In genomic region chr1:181043025-181043880, GRCh38 we compare ENCODE assay signal across 10 cellular contexts. TPM values are rescaled to one million over a fixed set of nuclear protein-coding genes. Genes with fewer than 3 reads are reported as not detected.
A peak's percentile ranks its signal among the peaks of the same experiment; 100 is the strongest.
DNase-seq lines count a peak whose midpoint lies in the region; ATAC-seq and TF ChIP-seq lines count a peak whose summit lies in the region.
"Had no signal": no experiment of that assay in that cellular context is flagged by ENCODE, and none has a peak within 500 bp of the region (broad histone marks: within the 10 kb centered on the region; RNA-seq: fewer than 3 reads in every experiment).

No MANE protein-coding gene starts in this region.

- no peak overlapping the region for H3K4me3 ChIP-seq in fibroblast of villous mesenchyme (ENCODE audit: low read depth, low read length)
- H3K4me3 ChIP-seq in WERI-Rb-1 (ENCODE audit: low read depth, low read length): no peak overlapping the region
- H3K4me3 ChIP-seq: coronary artery had no signal

- no peak for TF ChIP-seq CTCF in fibroblast of villous mesenchyme (IDR thresholded peaks at IDR 0.05; ENCODE audit: insufficient read depth, low read depth, low read length)
- no peak for TF ChIP-seq CTCF in WERI-Rb-1 (IDR thresholded peaks at IDR 0.05; ENCODE audit: low read depth, low read length)
- no peak for TF ChIP-seq CTCF in GM13976 (IDR thresholded peaks at IDR 0.05; ENCODE audit: borderline replicate concordance, control extremely low read depth, extremely low read depth, insufficient read depth, missing control alignments)

- H3K36me3 ChIP-seq in WERI-Rb-1: no peaks in the 10 kb centered on the region

- DNase-seq in AG20443 (ENCODE audit: low spot score) (peak; percentile 17), OCI-M1 (lab: John Stamatoyannopoulos, UW) (peak; percentile 69), fibroblast of villous mesenchyme (ENCODE audit: low read depth) (peak; percentile 84), NCI-H2081 treated with DMSO at 0.1 percent for 48 hours (lab: John Stamatoyannopoulos, UW) (no peak), NCI-H1694 treated with DMSO at 0.1 percent for 48 hours (lab: John Stamatoyannopoulos, UW) (no peak), WERI-Rb-1 (no peak), GM13976 (ENCODE audit: low spot score) (no peak)
- DNase-seq: T-helper 17 cell had no signal

- no peak overlapping the region for H3K27ac ChIP-seq in WERI-Rb-1
- H3K27ac ChIP-seq: coronary artery had no signal

- in situ Hi-C loops in GM13976 (cut with MboI; ENCODE audit: low sequenced_read_pairs, unreplicated experiment): no loop called here

- ATAC-seq in GM21529 (IDR thresholded peaks at IDR 0.05; ENCODE audit: unreplicated experiment): peak; percentile 35

- no peaks in the 10 kb centered on the region for H3K9me3 ChIP-seq in WERI-Rb-1 (ENCODE audit: severe bottlenecking)

- no peaks in the 10 kb centered on the region for H3K27me3 ChIP-seq in WERI-Rb-1 (ENCODE audit: insufficient read depth, low read depth, severe bottlenecking)

RNA-seq across cellular contexts. Expression of gene MR1, which starts 9.5 kb away (rescaled TPM):
- 17.1 and 35.8 TPM in 2 replicates for total RNA-seq in fibroblast of villous mesenchyme

RNA-seq across cellular contexts. Expression of gene STX6, which starts 20.6 kb away (rescaled TPM):
- 23.8 and 48.4 TPM in 2 replicates for total RNA-seq in fibroblast of villous mesenchyme

RNA-seq across cellular contexts. Expression of gene IER5, which starts 45.2 kb away (rescaled TPM):
- total RNA-seq in fibroblast of villous mesenchyme: 31.2 and 45.3 TPM in 2 replicates

Comparison
In these comparisons a context has a peak if more than half of its experiments do, and no peak if none do; other contexts are left out.
1. DNase-seq: peak in AG20443 (single experiment), OCI-M1 (single experiment) and fibroblast of villous mesenchyme (single experiment); none in NCI-H2081 treated with DMSO at 0.1 percent for 48 hours (single experiment), NCI-H1694 treated with DMSO at 0.1 percent for 48 hours (single experiment), WERI-Rb-1 (single experiment) and GM13976 (single experiment).